22 cellular contexts compared by ENCODE assay signal in genomic region chr10:93236378-93237040, GRCh38.
"Had no signal": no experiment of that assay in that cellular context is flagged by ENCODE, and none has a peak within 500 bp of the region (broad histone marks: within the 10 kb centered on the region; RNA-seq: fewer than 3 reads in every experiment).

No MANE protein-coding gene starts in this region.

- H3K27ac ChIP-seq: esophagus muscularis mucosa, neutrophil, tibial nerve, vagina, VCaP had no signal

- ATAC-seq: activated CD8-positive, alpha-beta memory T cell treated with anti-CD3 and anti-CD28 coated beads, Interleukin-2, amount 10 ng/mL, durations not matched to agents 7 days and 5 days; mucosa of descending colon; natural killer cell; SK-N-SH treated with all-trans-retinoic acid at 6 μM for 48 hours; stimulated activated memory B cell treated with anti-CD40 and anti-IgM and Interleukin-4, amounts not matched to agents 10 μg/mL and 1 μg/mL and 100 μg/mL, for 72 hours had no signal

- H3K36me3 Mint-ChIP-seq: activated CD8-positive, alpha-beta memory T cell treated with anti-CD3 and anti-CD28 coated beads, Interleukin-2, amount 10 ng/mL, durations not matched to agents 7 days and 5 days; natural killer cell; stimulated activated memory B cell treated with anti-CD40 and anti-IgM and Interleukin-4, amounts not matched to agents 10 μg/mL and 1 μg/mL and 100 μg/mL, for 72 hours had no signal

- H3K4me3 Mint-ChIP-seq: activated CD8-positive, alpha-beta memory T cell treated with anti-CD3 and anti-CD28 coated beads, Interleukin-2, amount 10 ng/mL, durations not matched to agents 7 days and 5 days; central memory CD8-positive, alpha-beta T cell; natural killer cell; stimulated activated memory B cell treated with anti-CD40 and anti-IgM and Interleukin-4, amounts not matched to agents 10 μg/mL and 1 μg/mL and 100 μg/mL, for 72 hours had no signal

- H3K4me1 Mint-ChIP-seq: activated CD8-positive, alpha-beta memory T cell treated with anti-CD3 and anti-CD28 coated beads, Interleukin-2, amount 10 ng/mL, durations not matched to agents 7 days and 5 days; central memory CD8-positive, alpha-beta T cell; natural killer cell had no signal

- H3K36me3 ChIP-seq: esophagus muscularis mucosa, neutrophil, tibial nerve, vagina had no signal

- H3K4me1 ChIP-seq: vagina had no signal

- H3K27me3 ChIP-seq: esophagus muscularis mucosa, tibial nerve, vagina had no signal

- DNase-seq: activated CD4-positive, alpha-beta T cell treated with anti-CD3 and anti-CD28 coated beads for 1 hour; activated CD4-positive, alpha-beta T cell treated with anti-CD3 and anti-CD28 coated beads, Interleukin-2, amount 50 U/mL, for 48 hours; activated CD8-positive, alpha-beta memory T cell treated with anti-CD3 and anti-CD28 coated beads, Interleukin-2, amount 10 ng/mL, durations not matched to agents 7 days and 5 days; activated naive CD4-positive, alpha-beta T cell treated with anti-CD3 and anti-CD28 coated beads, Interleukin-2, amount 50 U/mL, for 16 hours; activated T-cell treated with anti-CD3 and anti-CD28 coated beads, Interleukin-2, amount 50 U/mL, for 1 hour; cortex of kidney; effector CD4-positive, alpha-beta T cell; glutamatergic neuron; mucosa of descending colon; natural killer cell; posterior cingulate gyrus; retina; stimulated activated CD4-positive, alpha-beta T cell treated with anti-CD3 and anti-CD28 coated beads, Interleukin-2, amount 100 ng/mL, for 24 hours; T-helper 1 cell had no signal

- H3K9me3 Mint-ChIP-seq: central memory CD8-positive, alpha-beta T cell; natural killer cell had no signal

- H3K27ac Mint-ChIP-seq: activated CD8-positive, alpha-beta memory T cell treated with anti-CD3 and anti-CD28 coated beads, Interleukin-2, amount 10 ng/mL, durations not matched to agents 7 days and 5 days; natural killer cell; stimulated activated memory B cell treated with anti-CD40 and anti-IgM and Interleukin-4, amounts not matched to agents 10 μg/mL and 1 μg/mL and 100 μg/mL, for 72 hours had no signal

- H3K4me3 ChIP-seq: esophagus muscularis mucosa, mucosa of descending colon, tibial nerve, vagina had no signal
